In genomic region chr7:77413861-77414424, GRCh38 we compare ENCODE assay signal across 13 cellular contexts. TPM values are rescaled to one million over a fixed set of nuclear protein-coding genes. Genes with fewer than 3 reads are reported as not detected.
DNase-seq lines count a peak whose midpoint lies in the region; ATAC-seq, FAIRE-seq and TF ChIP-seq lines count a peak whose summit lies in the region.
"Had no signal": no experiment of that assay in that cellular context is flagged by ENCODE, and none has a peak within 500 bp of the region (broad histone marks: within the 10 kb centered on the region; RNA-seq: fewer than 3 reads in every experiment).

No MANE protein-coding gene starts in this region.

- no peak overlapping the region for H3K9ac ChIP-seq in astrocyte (ENCODE audit: low read length)

- H3K9me3 Mint-ChIP-seq in HFFc6 (no peaks in the 10 kb centered on the region), astrocyte (ENCODE audit: unreplicated experiment) (no peaks in the 10 kb centered on the region)

- no peak overlapping the region for H3K4me2 ChIP-seq in astrocyte (ENCODE audit: low read length)

- no peak overlapping the region for H2AFZ ChIP-seq in astrocyte (ENCODE audit: low read depth, low read length)

- H3K27ac ChIP-seq in astrocyte (ENCODE audit: low read depth, low read length): no peak overlapping the region

- no peak overlapping the region for H3K4me3 Mint-ChIP-seq in HFFc6
- no peak overlapping the region for H3K4me3 Mint-ChIP-seq in astrocyte (ENCODE audit: unreplicated experiment)

- no peak for ATAC-seq in GM19395 (IDR thresholded peaks at IDR 0.05; ENCODE audit: unreplicated experiment)
- ATAC-seq: gastroesophageal sphincter had no signal

- H3K4me1 ChIP-seq in astrocyte (ENCODE audit: insufficient read depth, low read length): peaks cover 24% of the 10 kb centered on the region

- H3K36me3 ChIP-seq in astrocyte (ENCODE audit: insufficient read depth, low read length): no peaks in the 10 kb centered on the region
- H3K36me3 ChIP-seq: gastroesophageal sphincter had no signal

- peaks cover 69% of the 10 kb centered on the region for H3K4me1 Mint-ChIP-seq in HFFc6 (ENCODE audit: low read depth)
- peaks cover 26% of the 10 kb centered on the region for H3K4me1 Mint-ChIP-seq in astrocyte (ENCODE audit: low read depth, unreplicated experiment)

- no peaks in the 10 kb centered on the region for H3K79me2 ChIP-seq in astrocyte (ENCODE audit: insufficient read depth, low read length)

- no peaks in the 10 kb centered on the region for H3K9me3 ChIP-seq in astrocyte (ENCODE audit: insufficient read depth, low read depth, low read length)
- H3K9me3 ChIP-seq: gastroesophageal sphincter had no signal

- no peak for TF ChIP-seq POLR2A in GM12891 (IDR thresholded peaks at IDR 0.05; ENCODE audit: low read depth, low read length)

- no peak for DNase-seq in HFFc6
- peak; percentile 23 for DNase-seq in astrocyte (ENCODE audit: low read depth)
- peak; percentile 39 for DNase-seq in kidney tubule cell (ENCODE audit: low spot score)
- DNase-seq in stromal cell of bone marrow (ENCODE audit: low read depth): peak; percentile 58
- DNase-seq in GM12891 (ENCODE audit: insufficient read length, low spot score): no peak
- no peak for DNase-seq in NCI-H748 (lab: John Stamatoyannopoulos, UW; ENCODE audit: unreplicated experiment)
- DNase-seq in mesenteric fat pad (ENCODE audit: low spot score): no peak
- DNase-seq: DND-41, NCI-H1930, T-helper 9 cell had no signal

- H4K20me1 ChIP-seq in astrocyte (ENCODE audit: insufficient read depth, low read length): no peaks in the 10 kb centered on the region

- H3K27ac Mint-ChIP-seq in HFFc6 (peak overlapping the region; percentile 11; the same call in 1 of the 2 replicates), astrocyte (ENCODE audit: unreplicated experiment) (no peak overlapping the region)

- FAIRE-seq in astrocyte (lab: Jason Lieb, UNC): no peak
- FAIRE-seq in GM12891 (lab: Jason Lieb, UNC): no peak

- H3K27me3 ChIP-seq in astrocyte (ENCODE audit: insufficient read depth, low read length): no peaks in the 10 kb centered on the region
- H3K27me3 ChIP-seq: gastroesophageal sphincter had no signal

- TF ChIP-seq CTCF in HFFc6 (IDR thresholded peaks at IDR 0.05): no peak
- TF ChIP-seq CTCF in astrocyte (IDR thresholded peaks at IDR 0.05; ENCODE audit: insufficient read depth, low read depth, low read length): no peak

- H3K27me3 Mint-ChIP-seq in HFFc6 (ENCODE audit: insufficient read depth): no peaks in the 10 kb centered on the region
- no peaks in the 10 kb centered on the region for H3K27me3 Mint-ChIP-seq in astrocyte (ENCODE audit: low read depth, unreplicated experiment)

- H3K4me3 ChIP-seq in astrocyte (ENCODE audit: insufficient read depth, low read depth, low read length): no peak overlapping the region
- H3K4me3 ChIP-seq: gastroesophageal sphincter, lung had no signal

- H3K36me3 Mint-ChIP-seq in HFFc6 (ENCODE audit: low read depth) (no peaks in the 10 kb centered on the region), astrocyte (ENCODE audit: low read depth, unreplicated experiment) (no peaks in the 10 kb centered on the region)

TF ChIP-seq in GM12891, 5 proteins besides CTCF, POLR2A, EP300 and RAD21:
- TF ChIP-seq TAF1 (IDR thresholded peaks at IDR 0.05; ENCODE audit: low read depth, low read length): no peak
- TF ChIP-seq POU2F2 (IDR thresholded peaks at IDR 0.05; ENCODE audit: low read depth, low read length): no peak
- TF ChIP-seq SPI1 (IDR thresholded peaks at IDR 0.05; ENCODE audit: low read depth, low read length): no peak
- no peak for TF ChIP-seq POLR2AphosphoS5 (IDR thresholded peaks at IDR 0.05; ENCODE audit: low read depth, low read length)
- no peak for TF ChIP-seq PAX5 (IDR thresholded peaks at IDR 0.05; ENCODE audit: insufficient read depth, low read length, severe bottlenecking)

RNA-seq across cellular contexts. Expression of gene GSAP, which starts 2.2 kb away (rescaled TPM):
- 1 to 10 TPM; 1.4 to 2.8 (median 2.2) TPM for total RNA-seq in HFFc6 (2021; fragmentation: NEBNext Ultra II Directional; extraction: Animal tissue kit (Norgen Biotek cat#: 25700))
- total RNA-seq in astrocyte: 2.7 and 4.1 TPM in 2 replicates
- polyA plus RNA-seq in GM12891 (2012; ENCODE audit: low read depth, missing spikeins): 19.7 TPM
- 22.2 TPM for total RNA-seq in mesenteric fat pad

Comparison
In these comparisons a context has a peak if more than half of its experiments do, and no peak if none do; other contexts are left out.
1. DNase-seq: peak in astrocyte (single experiment), kidney tubule cell (single experiment) and stromal cell of bone marrow (single experiment); none in HFFc6 (single experiment), GM12891 (single experiment), NCI-H748 (single experiment) and mesenteric fat pad (single experiment).